1 cellular context compared by ENCODE assay signal in genomic region chr3:124520970-124521369, GRCh38.
TF ChIP-seq lines count a peak whose summit lies in the region.

No MANE protein-coding gene starts in this region.

TF ChIP-seq in HepG2, 621 proteins besides CTCF, POLR2A, EP300 and RAD21 (continued from another document and continues in another):
- peak; percentile 71; the same call in 1 of the 2 replicates for TF ChIP-seq ZNF609 (CRISPR knock-in tag; IDR thresholded peaks at IDR 0.05; ENCODE audit: borderline replicate concordance)
- TF ChIP-seq, protein P1, sequence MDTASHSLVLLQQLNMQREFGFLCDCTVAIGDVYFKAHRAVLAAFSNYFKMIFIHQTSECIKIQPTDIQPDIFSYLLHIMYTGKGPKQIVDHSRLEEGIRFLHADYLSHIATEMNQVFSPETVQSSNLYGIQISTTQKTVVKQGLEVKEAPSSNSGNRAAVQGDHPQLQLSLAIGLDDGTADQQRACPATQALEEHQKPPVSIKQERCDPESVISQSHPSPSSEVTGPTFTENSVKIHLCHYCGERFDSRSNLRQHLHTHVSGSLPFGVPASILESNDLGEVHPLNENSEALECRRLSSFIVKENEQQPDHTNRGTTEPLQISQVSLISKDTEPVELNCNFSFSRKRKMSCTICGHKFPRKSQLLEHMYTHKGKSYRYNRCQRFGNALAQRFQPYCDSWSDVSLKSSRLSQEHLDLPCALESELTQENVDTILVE (CRISPR knock-in tag; IDR thresholded peaks at IDR 0.05): no peak
- no peak for TF ChIP-seq ZNF7 (CRISPR knock-in tag; IDR thresholded peaks at IDR 0.05)
- TF ChIP-seq ESRRA (CRISPR knock-in tag; IDR thresholded peaks at IDR 0.05; ENCODE audit: low read depth): no peak
- TF ChIP-seq SP1 (IDR thresholded peaks at IDR 0.05): no peak
- no peak for TF ChIP-seq SP1 (CRISPR knock-in tag; IDR thresholded peaks at IDR 0.05)
- no peak for TF ChIP-seq ZNF616 (CRISPR knock-in tag; IDR thresholded peaks at IDR 0.05; ENCODE audit: low read depth)
- peak; percentile 66 for TF ChIP-seq RARA (CRISPR knock-in tag; IDR thresholded peaks at IDR 0.05)
- no peak for TF ChIP-seq BHLHE40 (IDR thresholded peaks at IDR 0.05; ENCODE audit: low read length)
- TF ChIP-seq, protein P2, sequence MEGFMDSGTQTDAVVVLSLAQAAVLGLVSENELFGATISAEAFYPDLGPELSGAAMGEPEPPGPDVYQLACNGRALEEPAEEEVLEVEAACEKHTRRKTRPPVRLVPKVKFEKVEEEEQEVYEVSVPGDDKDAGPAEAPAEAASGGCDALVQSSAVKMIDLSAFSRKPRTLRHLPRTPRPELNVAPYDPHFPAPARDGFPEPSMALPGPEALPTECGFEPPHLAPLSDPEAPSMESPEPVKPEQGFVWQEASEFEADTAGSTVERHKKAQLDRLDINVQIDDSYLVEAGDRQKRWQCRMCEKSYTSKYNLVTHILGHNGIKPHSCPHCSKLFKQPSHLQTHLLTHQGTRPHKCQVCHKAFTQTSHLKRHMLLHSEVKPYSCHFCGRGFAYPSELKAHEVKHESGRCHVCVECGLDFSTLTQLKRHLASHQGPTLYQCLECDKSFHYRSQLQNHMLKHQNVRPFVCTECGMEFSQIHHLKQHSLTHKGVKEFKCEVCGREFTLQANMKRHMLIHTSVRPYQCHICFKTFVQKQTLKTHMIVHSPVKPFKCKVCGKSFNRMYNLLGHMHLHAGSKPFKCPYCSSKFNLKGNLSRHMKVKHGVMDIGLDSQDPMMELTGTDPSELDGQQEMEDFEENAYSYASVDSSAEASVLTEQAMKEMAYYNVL (CRISPR knock-in tag; IDR thresholded peaks at IDR 0.05; ENCODE audit: borderline replicate concordance): no peak
- no peak for TF ChIP-seq ZNF510 (CRISPR knock-in tag; IDR thresholded peaks at IDR 0.05; ENCODE audit: low read depth)
- no peak for TF ChIP-seq NFIC (IDR thresholded peaks at IDR 0.05; ENCODE audit: low read length)
- TF ChIP-seq CERS6 (CRISPR knock-in tag; IDR thresholded peaks at IDR 0.05): no peak
- TF ChIP-seq ETV5 (CRISPR knock-in tag; IDR thresholded peaks at IDR 0.05; ENCODE audit: borderline replicate concordance): peak; percentile 52; the same call in 1 of the 2 replicates
- no peak for TF ChIP-seq ELF1 (CRISPR knock-in tag; IDR thresholded peaks at IDR 0.05)
- TF ChIP-seq GABPB1 (CRISPR knock-in tag; IDR thresholded peaks at IDR 0.05): 0 out of 2 replicates have a peak, but pooled peaks have one; percentile 11
- no peak for TF ChIP-seq SOX6 (IDR thresholded peaks at IDR 0.05)
- peak; percentile 49; the same call in 1 of the 2 replicates for TF ChIP-seq SOX6 (CRISPR knock-in tag; IDR thresholded peaks at IDR 0.05)
- TF ChIP-seq JUND (CRISPR knock-in tag; IDR thresholded peaks at IDR 0.05): no peak
- TF ChIP-seq, protein P3, sequence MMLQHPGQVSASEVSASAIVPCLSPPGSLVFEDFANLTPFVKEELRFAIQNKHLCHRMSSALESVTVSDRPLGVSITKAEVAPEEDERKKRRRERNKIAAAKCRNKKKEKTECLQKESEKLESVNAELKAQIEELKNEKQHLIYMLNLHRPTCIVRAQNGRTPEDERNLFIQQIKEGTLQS (CRISPR knock-in tag; IDR thresholded peaks at IDR 0.05): no peak
- no peak for TF ChIP-seq ARNTL (CRISPR knock-in tag; IDR thresholded peaks at IDR 0.05)
- no peak for TF ChIP-seq ZNF367 (CRISPR knock-in tag; IDR thresholded peaks at IDR 0.05; ENCODE audit: borderline replicate concordance)
- no peak for TF ChIP-seq KDM5B (CRISPR knock-in tag; IDR thresholded peaks at IDR 0.05; ENCODE audit: borderline replicate concordance)
- no peak for TF ChIP-seq ARID2 (CRISPR knock-in tag; IDR thresholded peaks at IDR 0.05; ENCODE audit: borderline replicate concordance)
- TF ChIP-seq ZFP36L1 (CRISPR knock-in tag; IDR thresholded peaks at IDR 0.05): no peak
- no peak for TF ChIP-seq ZFYVE20 (CRISPR knock-in tag; IDR thresholded peaks at IDR 0.05; ENCODE audit: borderline replicate concordance, low read depth)
- TF ChIP-seq, protein P4, sequence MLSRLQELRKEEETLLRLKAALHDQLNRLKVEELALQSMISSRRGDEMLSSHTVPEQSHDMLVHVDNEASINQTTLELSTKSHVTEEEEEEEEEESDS (CRISPR knock-in tag; IDR thresholded peaks at IDR 0.05; ENCODE audit: borderline replicate concordance): no peak
- TF ChIP-seq, protein P5, sequence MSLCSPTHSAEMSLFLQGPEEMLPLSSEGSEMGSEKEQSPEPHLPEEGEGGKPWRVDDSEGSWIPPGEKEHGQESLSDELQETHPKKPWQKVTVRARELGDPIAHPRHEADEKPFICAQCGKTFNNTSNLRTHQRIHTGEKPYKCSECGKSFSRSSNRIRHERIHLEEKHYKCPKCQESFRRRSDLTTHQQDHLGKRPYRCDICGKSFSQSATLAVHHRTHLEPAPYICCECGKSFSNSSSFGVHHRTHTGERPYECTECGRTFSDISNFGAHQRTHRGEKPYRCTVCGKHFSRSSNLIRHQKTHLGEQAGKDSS (CRISPR knock-in tag; IDR thresholded peaks at IDR 0.05; ENCODE audit: borderline replicate concordance, low read depth): no peak
- no peak for TF ChIP-seq NR2F6 (IDR thresholded peaks at IDR 0.05)
- peak; percentile 32; the same call in 1 of the 2 replicates for TF ChIP-seq NR2F6 (CRISPR knock-in tag; IDR thresholded peaks at IDR 0.05)
- no peak for TF ChIP-seq TP53 (CRISPR knock-in tag; conservative IDR thresholded peaks at IDR 0.05)
- no peak for TF ChIP-seq DBP (CRISPR knock-in tag; IDR thresholded peaks at IDR 0.05; ENCODE audit: not compliant biosample characterization)
- no peak for TF ChIP-seq GATA4 (IDR thresholded peaks at IDR 0.05; ENCODE audit: borderline replicate concordance, low read depth)
- TF ChIP-seq REXO4 (CRISPR knock-in tag; IDR thresholded peaks at IDR 0.05; ENCODE audit: borderline replicate concordance): no peak
- no peak for TF ChIP-seq HNF4A (CRISPR knock-in tag; IDR thresholded peaks at IDR 0.05)
- TF ChIP-seq ZNF143 (CRISPR knock-in tag; IDR thresholded peaks at IDR 0.05): no peak
- no peak for TF ChIP-seq FIP1L1 (IDR thresholded peaks at IDR 0.05; ENCODE audit: borderline replicate concordance, insufficient read depth, low read depth, low read length)
- no peak for TF ChIP-seq BCLAF1 (IDR thresholded peaks at IDR 0.05)
- TF ChIP-seq ZNF383 (CRISPR knock-in tag; IDR thresholded peaks at IDR 0.05; ENCODE audit: borderline replicate concordance): no peak
- TF ChIP-seq, protein P6, sequence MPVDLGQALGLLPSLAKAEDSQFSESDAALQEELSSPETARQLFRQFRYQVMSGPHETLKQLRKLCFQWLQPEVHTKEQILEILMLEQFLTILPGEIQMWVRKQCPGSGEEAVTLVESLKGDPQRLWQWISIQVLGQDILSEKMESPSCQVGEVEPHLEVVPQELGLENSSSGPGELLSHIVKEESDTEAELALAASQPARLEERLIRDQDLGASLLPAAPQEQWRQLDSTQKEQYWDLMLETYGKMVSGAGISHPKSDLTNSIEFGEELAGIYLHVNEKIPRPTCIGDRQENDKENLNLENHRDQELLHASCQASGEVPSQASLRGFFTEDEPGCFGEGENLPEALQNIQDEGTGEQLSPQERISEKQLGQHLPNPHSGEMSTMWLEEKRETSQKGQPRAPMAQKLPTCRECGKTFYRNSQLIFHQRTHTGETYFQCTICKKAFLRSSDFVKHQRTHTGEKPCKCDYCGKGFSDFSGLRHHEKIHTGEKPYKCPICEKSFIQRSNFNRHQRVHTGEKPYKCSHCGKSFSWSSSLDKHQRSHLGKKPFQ (CRISPR knock-in tag; IDR thresholded peaks at IDR 0.05; ENCODE audit: insufficient replicate concordance): peak; percentile 34
- no peak for TF ChIP-seq ZNF292 (CRISPR knock-in tag; IDR thresholded peaks at IDR 0.05; ENCODE audit: borderline replicate concordance, low read depth)
- no peak for TF ChIP-seq TSC22D2 (CRISPR knock-in tag; IDR thresholded peaks at IDR 0.05; ENCODE audit: borderline replicate concordance)
- TF ChIP-seq NR1H2 (CRISPR knock-in tag; IDR thresholded peaks at IDR 0.05; ENCODE audit: borderline replicate concordance, low read depth): no peak
- TF ChIP-seq ATF2 (CRISPR knock-in tag; IDR thresholded peaks at IDR 0.05): no peak
- no peak for TF ChIP-seq ZNF530 (CRISPR knock-in tag; IDR thresholded peaks at IDR 0.05; ENCODE audit: low read depth)
- no peak for TF ChIP-seq RFX3 (CRISPR knock-in tag; IDR thresholded peaks at IDR 0.05)
- no peak for TF ChIP-seq ZBTB7B (CRISPR knock-in tag; IDR thresholded peaks at IDR 0.05)
- TF ChIP-seq MIXL1 (CRISPR knock-in tag; IDR thresholded peaks at IDR 0.05): peak; percentile 65; the same call in 1 of the 2 replicates
- TF ChIP-seq JUN (CRISPR knock-in tag; IDR thresholded peaks at IDR 0.05): no peak
- TF ChIP-seq ZMYM3 (CRISPR knock-in tag; IDR thresholded peaks at IDR 0.05): no peak
- no peak for TF ChIP-seq ZNF766 (CRISPR knock-in tag; IDR thresholded peaks at IDR 0.05; ENCODE audit: borderline replicate concordance)
- TF ChIP-seq DR1 (CRISPR knock-in tag; IDR thresholded peaks at IDR 0.05): no peak
- peak; percentile 89 for TF ChIP-seq HHEX (CRISPR knock-in tag; IDR thresholded peaks at IDR 0.05)
